8 cellular contexts compared by ENCODE assay signal in genomic region chr14:21475767-21476525, GRCh38.
DNase-seq lines count a peak whose midpoint lies in the region; ATAC-seq and TF ChIP-seq lines count a peak whose summit lies in the region.

No MANE protein-coding gene starts in this region.

- H3K27me3 Mint-ChIP-seq in central memory CD8-positive, alpha-beta T cell, result no peaks in the 10 kb centered on the region

- H3K27ac ChIP-seq in HUES6 (ENCODE audit: low read depth, low read length), result no peak overlapping the region

- no peak for TF ChIP-seq CTCF in AG09309 (IDR thresholded peaks at IDR 0.05; ENCODE audit: control insufficient read depth, insufficient read depth, low read depth, low read length, missing control alignments)

- H3K4me3 ChIP-seq in AG09309 (ENCODE audit: control insufficient read depth, low read depth, low read length) (peak overlapping the region; percentile 100), HUES6 (ENCODE audit: low read depth, low read length) (peak overlapping the region; percentile 78), mucosa of stomach (ENCODE audit: low read length) (peak overlapping the region; percentile 99)

- H3K4me3 Mint-ChIP-seq in central memory CD8-positive, alpha-beta T cell, result peak overlapping the region; percentile 97

- H3K4me1 ChIP-seq in HUES6 (ENCODE audit: control insufficient read depth, insufficient read depth, low read length) (no peaks in the 10 kb centered on the region), mucosa of stomach (ENCODE audit: control insufficient read depth, insufficient read depth, low read length) (no peaks in the 10 kb centered on the region)

- peaks cover 27% of the 10 kb centered on the region for H3K4me1 Mint-ChIP-seq in central memory CD8-positive, alpha-beta T cell

- H3K9me3 ChIP-seq in HUES6 (ENCODE audit: control insufficient read depth, insufficient read depth, low read depth, low read length), result no peaks in the 10 kb centered on the region
- no peaks in the 10 kb centered on the region for H3K9me3 ChIP-seq in mucosa of stomach (ENCODE audit: control insufficient read depth, low read length)

- H3K36me3 Mint-ChIP-seq in central memory CD8-positive, alpha-beta T cell (ENCODE audit: insufficient read depth), result peaks cover 35% of the 10 kb centered on the region

- H3K27ac Mint-ChIP-seq in central memory CD8-positive, alpha-beta T cell (ENCODE audit: low read depth), result peak overlapping the region; percentile 98

- H3K27me3 ChIP-seq in HUES6 (ENCODE audit: control insufficient read depth, insufficient read depth, low read length) (no peaks in the 10 kb centered on the region), mucosa of stomach (ENCODE audit: control insufficient read depth, insufficient read depth, low read length) (no peaks in the 10 kb centered on the region)

- H3K9ac ChIP-seq in HUES6 (ENCODE audit: low read length) (peak overlapping the region; percentile 64), mucosa of stomach (ENCODE audit: low read length) (peak overlapping the region; percentile 90)

- no peak for DNase-seq in AG09309 (ENCODE audit: low read depth)
- no peak for DNase-seq in central memory CD8-positive, alpha-beta T cell (ENCODE audit: low spot score in 2 of 2)
- no peak for DNase-seq in GDM1 (lab: John Stamatoyannopoulos, UW)
- no peak for DNase-seq in NCI-H82 (lab: John Stamatoyannopoulos, UW)
- no peak for DNase-seq in iPS-NIHi11 (ENCODE audit: low spot score)

- no peak for ATAC-seq in central memory CD8-positive, alpha-beta T cell (replicated peaks; ENCODE audit: extremely low read depth, poor library complexity, severe bottlenecking)
- ATAC-seq in GM19035 (IDR thresholded peaks at IDR 0.05; ENCODE audit: unreplicated experiment), result no peak

- H3K36me3 ChIP-seq in HUES6 (ENCODE audit: control insufficient read depth, insufficient read depth, low read length) (peaks cover 32% of the 10 kb centered on the region), mucosa of stomach (ENCODE audit: control insufficient read depth, insufficient read depth, low read length) (no peaks in the 10 kb centered on the region)

- no peaks in the 10 kb centered on the region for H3K9me3 Mint-ChIP-seq in central memory CD8-positive, alpha-beta T cell
